ENCODE assay signal across 8 cellular contexts in genomic region chrX:13689519-13690211, GRCh38. TPM values are rescaled to one million over a fixed set of nuclear protein-coding genes. Genes with fewer than 3 reads are reported as not detected.
DNase-seq lines count a peak whose midpoint lies in the region; ATAC-seq lines count a peak whose summit lies in the region.

No MANE protein-coding gene starts in this region.

- peak overlapping the region; percentile 80 for H3K4me3 ChIP-seq in CD8-positive, alpha-beta memory T cell (ENCODE audit: low read length)
- H3K4me3 ChIP-seq in right cardiac atrium (ENCODE audit: low read length) (peak overlapping the region; percentile 83), skin epidermis (peak overlapping the region; percentile 55 to 80 (median 67))

- H3K27me3 Mint-ChIP-seq in CD8-positive, alpha-beta memory T cell = peaks cover 0 to 8% of the 10 kb centered on the region in 2 donors
- no peaks in the 10 kb centered on the region for H3K27me3 Mint-ChIP-seq in activated T-helper 1 cell treated with anti-CD3 and anti-CD28 coated beads, Interleukin-12 subunit alpha, Interleukin-12 subunit beta, Interleukin-2, Interleukin-4 antibody, amounts not matched to agents 30 ng/mL and 10 ng/mL and 1 ng/mL, durations not matched to agents 14 hours and 24 hours and 36 hours (ENCODE audit: insufficient read depth)

- intact Hi-C loops in activated T-helper 1 cell treated with anti-CD3 and anti-CD28 coated beads, Interleukin-12 subunit alpha, Interleukin-12 subunit beta, Interleukin-2, Interleukin-4 antibody, amounts not matched to agents 30 ng/mL and 10 ng/mL and 1 ng/mL, durations not matched to agents 14 hours and 24 hours and 36 hours (cut with micrococcal nuclease) = loop anchor here (1.0 kb wide), 2 partner anchors 20 to 341 kb away; no protein-coding TSS in a partner anchor
- intact Hi-C loops in right cardiac atrium (cut with DNase I) = no loop called here

- under 1% methylated on average over 26 of the region's 26 CpGs for WGBS in right cardiac atrium

- H3K4me1 ChIP-seq in CD8-positive, alpha-beta memory T cell (ENCODE audit: insufficient read depth, low read length) = peaks cover 40% of the 10 kb centered on the region
- peaks cover 6% of the 10 kb centered on the region for H3K4me1 ChIP-seq in right cardiac atrium (ENCODE audit: control insufficient read depth, insufficient read depth, low read length)

- ATAC-seq in HG03354 (IDR thresholded peaks at IDR 0.05; ENCODE audit: poor library complexity, severe bottlenecking, unreplicated experiment) = peak; percentile 1
- ATAC-seq in right cardiac atrium = no peak
- ATAC-seq in HG03457 (IDR thresholded peaks at IDR 0.05; ENCODE audit: unreplicated experiment) = no peak

- no peak for DNase-seq in CD8-positive, alpha-beta memory T cell
- DNase-seq in activated T-helper 1 cell treated with anti-CD3 and anti-CD28 coated beads, Interleukin-12 subunit alpha, Interleukin-12 subunit beta, Interleukin-2, Interleukin-4 antibody, amounts not matched to agents 30 ng/mL and 10 ng/mL and 1 ng/mL, durations not matched to agents 14 hours and 24 hours and 36 hours (ENCODE audit: low spot score) = no peak
- DNase-seq in right cardiac atrium = no peak
- DNase-seq in DMS53 (lab: John Stamatoyannopoulos, UW) = no peak
- DNase-seq in activated CD4-positive, alpha-beta T cell treated with anti-CD3 and anti-CD28 coated beads, Interleukin-2, amount 50 U/mL, for 48 hours = no peak

- peak overlapping the region; percentile 91 to 99 (median 95) for H3K27ac Mint-ChIP-seq in CD8-positive, alpha-beta memory T cell
- H3K27ac Mint-ChIP-seq in activated T-helper 1 cell treated with anti-CD3 and anti-CD28 coated beads, Interleukin-12 subunit alpha, Interleukin-12 subunit beta, Interleukin-2, Interleukin-4 antibody, amounts not matched to agents 30 ng/mL and 10 ng/mL and 1 ng/mL, durations not matched to agents 14 hours and 24 hours and 36 hours = peak overlapping the region; percentile 67

- H3K4me3 Mint-ChIP-seq in CD8-positive, alpha-beta memory T cell = peak overlapping the region; percentile 89 to 96 (median 93)
- H3K4me3 Mint-ChIP-seq in activated T-helper 1 cell treated with anti-CD3 and anti-CD28 coated beads, Interleukin-12 subunit alpha, Interleukin-12 subunit beta, Interleukin-2, Interleukin-4 antibody, amounts not matched to agents 30 ng/mL and 10 ng/mL and 1 ng/mL, durations not matched to agents 14 hours and 24 hours and 36 hours = peak overlapping the region; percentile 89

- CTCF ChIA-PET in CD8-positive, alpha-beta memory T cell (lab: Charles Lee) = interaction anchor here (0.7 kb wide), 1 partner anchor 723 kb away, joined by 3 read pairs; no protein-coding TSS in a partner anchor

- H3K4me1 Mint-ChIP-seq in CD8-positive, alpha-beta memory T cell = peaks cover 62 to 81% (median 76%) of the 10 kb centered on the region in 3 donors
- H3K4me1 Mint-ChIP-seq in activated T-helper 1 cell treated with anti-CD3 and anti-CD28 coated beads, Interleukin-12 subunit alpha, Interleukin-12 subunit beta, Interleukin-2, Interleukin-4 antibody, amounts not matched to agents 30 ng/mL and 10 ng/mL and 1 ng/mL, durations not matched to agents 14 hours and 24 hours and 36 hours (ENCODE audit: low read depth) = peaks cover 52% of the 10 kb centered on the region

- H3K9me3 Mint-ChIP-seq in CD8-positive, alpha-beta memory T cell = no peaks in the 10 kb centered on the region
- H3K9me3 Mint-ChIP-seq in activated T-helper 1 cell treated with anti-CD3 and anti-CD28 coated beads, Interleukin-12 subunit alpha, Interleukin-12 subunit beta, Interleukin-2, Interleukin-4 antibody, amounts not matched to agents 30 ng/mL and 10 ng/mL and 1 ng/mL, durations not matched to agents 14 hours and 24 hours and 36 hours = no peaks in the 10 kb centered on the region

- H3K27ac ChIP-seq in CD8-positive, alpha-beta memory T cell (ENCODE audit: low read depth, low read length) = peak overlapping the region; percentile 82
- H3K27ac ChIP-seq in right cardiac atrium (ENCODE audit: low read length) (peak overlapping the region; percentile 96), skin epidermis (peak overlapping the region; percentile 88 to 98 (median 95))

- H3K36me3 Mint-ChIP-seq in CD8-positive, alpha-beta memory T cell = peaks cover 0 to 12% (median 1%) of the 10 kb centered on the region in 3 donors
- H3K36me3 Mint-ChIP-seq in activated T-helper 1 cell treated with anti-CD3 and anti-CD28 coated beads, Interleukin-12 subunit alpha, Interleukin-12 subunit beta, Interleukin-2, Interleukin-4 antibody, amounts not matched to agents 30 ng/mL and 10 ng/mL and 1 ng/mL, durations not matched to agents 14 hours and 24 hours and 36 hours (ENCODE audit: low read depth) = peaks cover 8% of the 10 kb centered on the region

- H3K27me3 ChIP-seq in CD8-positive, alpha-beta memory T cell (ENCODE audit: insufficient read depth, low read length, poor library complexity, severe bottlenecking) = no peaks in the 10 kb centered on the region
- H3K27me3 ChIP-seq in right cardiac atrium (ENCODE audit: control insufficient read depth, insufficient read depth) = no peaks in the 10 kb centered on the region

- POLR2A ChIA-PET in CD8-positive, alpha-beta memory T cell (lab: Charles Lee) = interaction anchor here (1.6 to 3.9 kb wide), 2 partner anchors 45 to 47 kb away, joined by 8 to 17 read pairs; partner anchors contain the start of genes OFD1 and TRAPPC2

- H3K36me3 ChIP-seq in CD8-positive, alpha-beta memory T cell (ENCODE audit: insufficient read depth, low read length) = no peaks in the 10 kb centered on the region

- H3K9me3 ChIP-seq in CD8-positive, alpha-beta memory T cell (ENCODE audit: low read length) = no peaks in the 10 kb centered on the region
- H3K9me3 ChIP-seq in right cardiac atrium (ENCODE audit: control insufficient read depth, low read length) = no peaks in the 10 kb centered on the region

RNA-seq across cellular contexts. Expression of gene RAB9A, which starts 0.7 kb away (rescaled TPM):
- 10 to 100 TPM; 27.1 to 32.8 TPM for total RNA-seq in CD8-positive, alpha-beta memory T cell
- 48.1 TPM for polyA plus RNA-seq in CD8-positive, alpha-beta memory T cell
- 9.4 and 11.8 TPM in 2 replicates for total RNA-seq in activated T-helper 1 cell treated with anti-CD3 and anti-CD28 coated beads, Interleukin-12 subunit alpha, Interleukin-12 subunit beta, Interleukin-2, Interleukin-4 antibody, amounts not matched to agents 30 ng/mL and 10 ng/mL and 1 ng/mL, durations not matched to agents 14 hours and 24 hours and 36 hours
- 10 to 100 TPM; 18.5 to 20.6 (median 19.5) TPM for total RNA-seq in right cardiac atrium
- polyA plus RNA-seq in right cardiac atrium = 19.4 TPM

RNA-seq across cellular contexts. Expression of gene TCEANC, which starts 36.7 kb away (rescaled TPM):
- 1 to 10 TPM; 2.7 to 3.4 TPM for total RNA-seq in CD8-positive, alpha-beta memory T cell
- polyA plus RNA-seq in CD8-positive, alpha-beta memory T cell = 10.3 TPM
- 3.9 and 5.0 TPM in 2 replicates for total RNA-seq in activated T-helper 1 cell treated with anti-CD3 and anti-CD28 coated beads, Interleukin-12 subunit alpha, Interleukin-12 subunit beta, Interleukin-2, Interleukin-4 antibody, amounts not matched to agents 30 ng/mL and 10 ng/mL and 1 ng/mL, durations not matched to agents 14 hours and 24 hours and 36 hours
- total RNA-seq in right cardiac atrium = 1 to 10 TPM; 4.0 to 6.7 (median 4.5) TPM
- polyA plus RNA-seq in right cardiac atrium = 1.5 TPM

RNA-seq across cellular contexts. Expression of gene TRAPPC2, which starts 44.8 kb away (rescaled TPM):
- total RNA-seq in CD8-positive, alpha-beta memory T cell = 10 to 100 TPM; 18.7 to 19.0 TPM
- 50.6 TPM for polyA plus RNA-seq in CD8-positive, alpha-beta memory T cell
- total RNA-seq in activated T-helper 1 cell treated with anti-CD3 and anti-CD28 coated beads, Interleukin-12 subunit alpha, Interleukin-12 subunit beta, Interleukin-2, Interleukin-4 antibody, amounts not matched to agents 30 ng/mL and 10 ng/mL and 1 ng/mL, durations not matched to agents 14 hours and 24 hours and 36 hours = 16.4 and 16.5 TPM in 2 replicates
- total RNA-seq in right cardiac atrium = 1 to 10 TPM; 6.4 to 8.7 (median 7.8) TPM
- polyA plus RNA-seq in right cardiac atrium = 4.3 TPM

RNA-seq across cellular contexts. Expression of gene OFD1, which starts 44.9 kb away (rescaled TPM):
- total RNA-seq in CD8-positive, alpha-beta memory T cell = 10 to 100 TPM; 29.1 to 30.4 TPM
- polyA plus RNA-seq in CD8-positive, alpha-beta memory T cell = 46.3 TPM
- 21.9 and 22.0 TPM in 2 replicates for total RNA-seq in activated T-helper 1 cell treated with anti-CD3 and anti-CD28 coated beads, Interleukin-12 subunit alpha, Interleukin-12 subunit beta, Interleukin-2, Interleukin-4 antibody, amounts not matched to agents 30 ng/mL and 10 ng/mL and 1 ng/mL, durations not matched to agents 14 hours and 24 hours and 36 hours
- 10 to 100 TPM in 3 of 4 donors, 1 to 10 TPM in 1; 9.8 to 13.2 (median 12.7) TPM for total RNA-seq in right cardiac atrium
- 11.4 TPM for polyA plus RNA-seq in right cardiac atrium
